16 cellular contexts compared by ENCODE assay signal in the genomic region with DNA sequence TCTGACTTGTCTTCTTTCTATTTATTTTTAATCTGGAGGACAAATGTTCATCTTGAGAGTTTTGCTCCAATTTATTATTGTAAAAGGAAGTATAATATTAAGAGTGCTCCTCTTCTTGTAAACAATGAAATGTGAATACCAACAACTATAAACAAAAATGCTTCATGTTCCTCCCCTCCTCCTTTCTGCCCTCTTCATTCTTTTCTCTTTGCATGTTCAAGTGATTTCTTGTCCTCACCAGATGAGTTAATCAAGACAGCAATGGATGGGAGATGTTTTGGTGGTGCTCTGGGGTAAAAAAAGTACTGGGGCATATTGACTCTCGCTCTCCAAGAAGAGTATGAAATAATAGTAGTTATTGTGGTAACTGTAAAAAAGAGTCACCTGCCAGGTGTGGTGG. TPM values are rescaled to one million over a fixed set of nuclear protein-coding genes. Genes with fewer than 3 reads are reported as not detected.
A peak's percentile ranks its signal among the peaks of the same experiment; 100 is the strongest.
DNase-seq lines count a peak whose midpoint lies in the region; ATAC-seq, FAIRE-seq and TF ChIP-seq lines count a peak whose summit lies in the region.
"Had no signal": no experiment of that assay in that cellular context is flagged by ENCODE, and none has a peak within 500 bp of the region (broad histone marks: within the 10 kb centered on the region; RNA-seq: fewer than 3 reads in every experiment).

No MANE protein-coding gene starts in this region.

- no peak for ATAC-seq in memory B cell (ENCODE audit: low read depth)
- ATAC-seq: activated CD8-positive, alpha-beta T cell treated with anti-CD3 and anti-CD28 coated beads for 36 hours; left cardiac atrium had no signal

- no peak overlapping the region for H3K9ac ChIP-seq in subcutaneous abdominal adipose tissue (ENCODE audit: low read length in 5 of 5)

- FAIRE-seq in D721Med (lab: Jason Lieb, UNC), result no peak
- FAIRE-seq: bronchial epithelial cell, GM12892 had no signal

- intact Hi-C loops in activated T-helper 1 cell treated with anti-CD3 and anti-CD28 coated beads, Interleukin-12 subunit alpha, Interleukin-12 subunit beta, Interleukin-2, Interleukin-4 antibody, amounts not matched to agents 30 ng/mL and 10 ng/mL and 1 ng/mL, durations not matched to agents 14 hours and 24 hours and 36 hours (cut with micrococcal nuclease), result no loop called here

- H3K4me1 ChIP-seq in subcutaneous abdominal adipose tissue (ENCODE audit: control insufficient read depth in 5 of 5, insufficient read depth in 5 of 5, low read length in 5 of 5), result peaks cover 33 to 62% (median 57%) of the 10 kb centered on the region in 5 donors

- H3K4me3 ChIP-seq in subcutaneous abdominal adipose tissue (ENCODE audit: low read depth in 1 of 5, low read length in 5 of 5), result no peak overlapping the region

- H3K27ac ChIP-seq in subcutaneous abdominal adipose tissue (ENCODE audit: low read depth, low read length), result peak overlapping the region; percentile 96

- DNase-seq in EH (ENCODE audit: low read depth), result peak; percentile 25
- DNase-seq in amniotic epithelial cell (ENCODE audit: low read depth), result peak; percentile 49
- no peak for DNase-seq in memory B cell (ENCODE audit: low spot score in 2 of 2)
- no peak for DNase-seq in D721Med (ENCODE audit: insufficient read length, low spot score)
- no peak for DNase-seq in EL
- no peak for DNase-seq in stimulated activated CD8-positive, alpha-beta memory T cell treated with anti-CD3 and anti-CD28 coated beads, Interleukin-4, amount 100 ng/mL, for 48 hours
- no peak for DNase-seq in activated T-helper 1 cell treated with anti-CD3 and anti-CD28 coated beads, Interleukin-12 subunit alpha, Interleukin-12 subunit beta, Interleukin-2, Interleukin-4 antibody, amounts not matched to agents 30 ng/mL and 10 ng/mL and 1 ng/mL, durations not matched to agents 14 hours and 24 hours and 36 hours (ENCODE audit: low spot score)
- DNase-seq: activated CD8-positive, alpha-beta T cell treated with anti-CD3 and anti-CD28 coated beads for 36 hours; KG1; left cardiac atrium; NCI-H1417 treated with DMSO at 0.1 percent for 48 hours; NCI-H446; stimulated activated naive CD4-positive, alpha-beta T cell had no signal

- H3K36me3 Mint-ChIP-seq in memory B cell, result no peaks in the 10 kb centered on the region
- no peaks in the 10 kb centered on the region for H3K36me3 Mint-ChIP-seq in activated T-helper 1 cell treated with anti-CD3 and anti-CD28 coated beads, Interleukin-12 subunit alpha, Interleukin-12 subunit beta, Interleukin-2, Interleukin-4 antibody, amounts not matched to agents 30 ng/mL and 10 ng/mL and 1 ng/mL, durations not matched to agents 14 hours and 24 hours and 36 hours (ENCODE audit: low read depth)

- peaks cover 43% of the 10 kb centered on the region for H3K4me1 Mint-ChIP-seq in memory B cell
- peaks cover 7% of the 10 kb centered on the region for H3K4me1 Mint-ChIP-seq in activated T-helper 1 cell treated with anti-CD3 and anti-CD28 coated beads, Interleukin-12 subunit alpha, Interleukin-12 subunit beta, Interleukin-2, Interleukin-4 antibody, amounts not matched to agents 30 ng/mL and 10 ng/mL and 1 ng/mL, durations not matched to agents 14 hours and 24 hours and 36 hours (ENCODE audit: low read depth)

- H3K9me3 ChIP-seq in subcutaneous abdominal adipose tissue (ENCODE audit: control insufficient read depth in 5 of 5, low read length in 5 of 5), result no peaks in the 10 kb centered on the region

- H3K9me3 Mint-ChIP-seq in memory B cell, result no peaks in the 10 kb centered on the region
- H3K9me3 Mint-ChIP-seq in activated T-helper 1 cell treated with anti-CD3 and anti-CD28 coated beads, Interleukin-12 subunit alpha, Interleukin-12 subunit beta, Interleukin-2, Interleukin-4 antibody, amounts not matched to agents 30 ng/mL and 10 ng/mL and 1 ng/mL, durations not matched to agents 14 hours and 24 hours and 36 hours, result no peaks in the 10 kb centered on the region
- H3K9me3 Mint-ChIP-seq: activated CD8-positive, alpha-beta T cell treated with anti-CD3 and anti-CD28 coated beads for 36 hours had no signal

- H3K36me3 ChIP-seq in subcutaneous abdominal adipose tissue (ENCODE audit: control insufficient read depth in 5 of 5, insufficient read depth in 5 of 5, low read length in 5 of 5), result no peaks in the 10 kb centered on the region

- H3K4me3 Mint-ChIP-seq in memory B cell, result no peak overlapping the region
- no peak overlapping the region for H3K4me3 Mint-ChIP-seq in activated T-helper 1 cell treated with anti-CD3 and anti-CD28 coated beads, Interleukin-12 subunit alpha, Interleukin-12 subunit beta, Interleukin-2, Interleukin-4 antibody, amounts not matched to agents 30 ng/mL and 10 ng/mL and 1 ng/mL, durations not matched to agents 14 hours and 24 hours and 36 hours
- H3K4me3 Mint-ChIP-seq: activated CD8-positive, alpha-beta T cell treated with anti-CD3 and anti-CD28 coated beads for 36 hours had no signal

- TF ChIP-seq CTCF in D721Med (IDR thresholded peaks at IDR 0.05; ENCODE audit: insufficient read depth, missing control alignments), result no peak

- no peaks in the 10 kb centered on the region for H3K27me3 ChIP-seq in subcutaneous abdominal adipose tissue (ENCODE audit: control insufficient read depth in 5 of 5, insufficient read depth in 4 of 5, low read length in 5 of 5)

- H3K27me3 Mint-ChIP-seq in memory B cell, result no peaks in the 10 kb centered on the region
- H3K27me3 Mint-ChIP-seq in activated T-helper 1 cell treated with anti-CD3 and anti-CD28 coated beads, Interleukin-12 subunit alpha, Interleukin-12 subunit beta, Interleukin-2, Interleukin-4 antibody, amounts not matched to agents 30 ng/mL and 10 ng/mL and 1 ng/mL, durations not matched to agents 14 hours and 24 hours and 36 hours (ENCODE audit: insufficient read depth), result peaks cover 28% of the 10 kb centered on the region
- H3K27me3 Mint-ChIP-seq: activated CD8-positive, alpha-beta T cell treated with anti-CD3 and anti-CD28 coated beads for 36 hours had no signal

- H3K27ac Mint-ChIP-seq in memory B cell, result peak overlapping the region; percentile 92
- no peak overlapping the region for H3K27ac Mint-ChIP-seq in activated T-helper 1 cell treated with anti-CD3 and anti-CD28 coated beads, Interleukin-12 subunit alpha, Interleukin-12 subunit beta, Interleukin-2, Interleukin-4 antibody, amounts not matched to agents 30 ng/mL and 10 ng/mL and 1 ng/mL, durations not matched to agents 14 hours and 24 hours and 36 hours
- H3K27ac Mint-ChIP-seq: activated CD8-positive, alpha-beta T cell treated with anti-CD3 and anti-CD28 coated beads for 36 hours had no signal

RNA-seq across cellular contexts. Expression of gene ITGB3, which starts 24.3 kb away (rescaled TPM):
- not detected in 2 replicates for total RNA-seq in activated T-helper 1 cell treated with anti-CD3 and anti-CD28 coated beads, Interleukin-12 subunit alpha, Interleukin-12 subunit beta, Interleukin-2, Interleukin-4 antibody, amounts not matched to agents 30 ng/mL and 10 ng/mL and 1 ng/mL, durations not matched to agents 14 hours and 24 hours and 36 hours
- total RNA-seq: activated CD8-positive, alpha-beta T cell treated with anti-CD3 and anti-CD28 coated beads for 36 hours had no signal

RNA-seq across cellular contexts. Expression of gene EFCAB13, which starts 45.8 kb away (rescaled TPM):
- total RNA-seq in activated T-helper 1 cell treated with anti-CD3 and anti-CD28 coated beads, Interleukin-12 subunit alpha, Interleukin-12 subunit beta, Interleukin-2, Interleukin-4 antibody, amounts not matched to agents 30 ng/mL and 10 ng/mL and 1 ng/mL, durations not matched to agents 14 hours and 24 hours and 36 hours, result 2.4 and 2.8 TPM in 2 replicates

Comparison
In these comparisons a context has a peak if more than half of its experiments do, and no peak if none do; other contexts are left out.
1. DNase-seq: peak in EH (single experiment) and amniotic epithelial cell (single experiment); none in memory B cell (0 of 2), D721Med (single experiment), EL (single experiment), stimulated activated CD8-positive, alpha-beta memory T cell treated with anti-CD3 and anti-CD28 coated beads, Interleukin-4, amount 100 ng/mL, for 48 hours (single experiment) and activated T-helper 1 cell treated with anti-CD3 and anti-CD28 coated beads, Interleukin-12 subunit alpha, Interleukin-12 subunit beta, Interleukin-2, Interleukin-4 antibody, amounts not matched to agents 30 ng/mL and 10 ng/mL and 1 ng/mL, durations not matched to agents 14 hours and 24 hours and 36 hours (single experiment).